1 cellular context compared by ENCODE assay signal in the genomic region with DNA sequence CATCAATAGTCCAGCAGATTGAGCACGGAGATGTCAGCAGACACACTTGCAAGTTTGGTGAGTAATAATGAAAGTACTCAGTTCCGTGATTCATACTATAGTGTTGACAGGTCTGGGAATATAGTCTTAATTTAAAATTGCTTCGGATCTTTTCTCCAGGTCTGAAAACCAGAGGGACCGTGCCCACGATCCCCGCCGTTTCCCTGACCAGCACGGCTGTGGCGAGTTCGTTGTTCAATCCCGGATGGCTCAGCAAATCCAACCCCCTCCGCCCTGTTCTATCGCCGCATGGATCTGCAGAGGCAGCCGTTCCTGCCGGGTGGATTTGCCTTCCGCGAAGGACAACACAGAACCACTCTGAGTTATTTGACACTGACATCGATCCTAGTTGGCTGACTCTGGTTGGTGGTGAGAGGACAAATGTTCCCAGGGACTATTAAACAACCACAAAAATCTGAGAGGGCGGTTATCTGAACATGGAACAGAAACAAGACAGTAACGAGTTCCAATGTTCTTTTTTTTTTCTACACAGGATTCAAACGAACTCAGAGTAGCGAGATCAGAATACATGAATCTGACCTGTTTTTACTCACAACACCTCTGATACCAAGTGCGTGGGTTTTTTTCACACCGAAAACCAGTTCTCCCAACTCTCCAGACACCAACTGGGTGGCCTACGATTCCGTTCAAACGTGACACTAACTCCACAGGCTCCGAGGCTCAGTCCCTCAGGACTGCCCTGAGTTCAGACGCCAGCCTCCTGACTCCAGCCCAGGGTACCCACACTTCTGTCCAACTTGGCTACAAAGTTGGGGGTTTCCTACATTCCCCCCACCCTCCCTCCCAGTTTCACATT.
TF ChIP-seq lines count a peak whose summit lies in the region.

No MANE protein-coding gene starts in this region.

TF ChIP-seq in HEK293, 187 proteins besides CTCF, POLR2A, EP300 and RAD21 (continued from another document):
- TF ChIP-seq ZNF184 (tag by site-specific recombination; IDR thresholded peaks at IDR 0.05) (0 out of 2 replicates have a peak, but pooled peaks have one; percentile 13), ZFP3 (tag by site-specific recombination; IDR thresholded peaks at IDR 0.05; ENCODE audit: low read depth) (no peak), ZNF768 (tag by site-specific recombination; IDR thresholded peaks at IDR 0.05) (no peak), HOXA7 (CRISPR knock-in tag; IDR thresholded peaks at IDR 0.05; ENCODE audit: borderline replicate concordance) (no peak), ZBTB17 (tag by site-specific recombination; IDR thresholded peaks at IDR 0.05) (peak; percentile 98), ZNF16 (tag by site-specific recombination; IDR thresholded peaks at IDR 0.05; ENCODE audit: low read depth) (no peak), GLI4 (tag by site-specific recombination; IDR thresholded peaks at IDR 0.05) (no peak), TRIM28 (IDR thresholded peaks at IDR 0.05; ENCODE audit: borderline replicate concordance, low read length) (0 out of 2 replicates have a peak, but pooled peaks have one; percentile 20), GFI1B (tag by site-specific recombination; IDR thresholded peaks at IDR 0.05) (no peak), ZNF366 (tag by site-specific recombination; conservative IDR thresholded peaks at IDR 0.05) (peak; percentile 47; the same call in 1 of the 2 replicates), ZBTB7A (tag by site-specific recombination; IDR thresholded peaks at IDR 0.05; ENCODE audit: low read depth) (no peak), ZNF416 (tag by site-specific recombination; IDR thresholded peaks at IDR 0.05) (no peak)
- TF ChIP-seq, protein P1, sequence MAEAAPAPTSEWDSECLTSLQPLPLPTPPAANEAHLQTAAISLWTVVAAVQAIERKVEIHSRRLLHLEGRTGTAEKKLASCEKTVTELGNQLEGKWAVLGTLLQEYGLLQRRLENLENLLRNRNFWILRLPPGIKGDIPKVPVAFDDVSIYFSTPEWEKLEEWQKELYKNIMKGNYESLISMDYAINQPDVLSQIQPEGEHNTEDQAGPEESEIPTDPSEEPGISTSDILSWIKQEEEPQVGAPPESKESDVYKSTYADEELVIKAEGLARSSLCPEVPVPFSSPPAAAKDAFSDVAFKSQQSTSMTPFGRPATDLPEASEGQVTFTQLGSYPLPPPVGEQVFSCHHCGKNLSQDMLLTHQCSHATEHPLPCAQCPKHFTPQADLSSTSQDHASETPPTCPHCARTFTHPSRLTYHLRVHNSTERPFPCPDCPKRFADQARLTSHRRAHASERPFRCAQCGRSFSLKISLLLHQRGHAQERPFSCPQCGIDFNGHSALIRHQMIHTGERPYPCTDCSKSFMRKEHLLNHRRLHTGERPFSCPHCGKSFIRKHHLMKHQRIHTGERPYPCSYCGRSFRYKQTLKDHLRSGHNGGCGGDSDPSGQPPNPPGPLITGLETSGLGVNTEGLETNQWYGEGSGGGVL (tag by site-specific recombination; IDR thresholded peaks at IDR 0.05) = no peak
- TF ChIP-seq, protein P2, sequence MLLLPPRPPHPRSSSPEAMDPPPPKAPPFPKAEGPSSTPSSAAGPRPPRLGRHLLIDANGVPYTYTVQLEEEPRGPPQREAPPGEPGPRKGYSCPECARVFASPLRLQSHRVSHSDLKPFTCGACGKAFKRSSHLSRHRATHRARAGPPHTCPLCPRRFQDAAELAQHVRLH (tag by site-specific recombination; IDR thresholded peaks at IDR 0.05) = no peak
- TF ChIP-seq, protein P3, sequence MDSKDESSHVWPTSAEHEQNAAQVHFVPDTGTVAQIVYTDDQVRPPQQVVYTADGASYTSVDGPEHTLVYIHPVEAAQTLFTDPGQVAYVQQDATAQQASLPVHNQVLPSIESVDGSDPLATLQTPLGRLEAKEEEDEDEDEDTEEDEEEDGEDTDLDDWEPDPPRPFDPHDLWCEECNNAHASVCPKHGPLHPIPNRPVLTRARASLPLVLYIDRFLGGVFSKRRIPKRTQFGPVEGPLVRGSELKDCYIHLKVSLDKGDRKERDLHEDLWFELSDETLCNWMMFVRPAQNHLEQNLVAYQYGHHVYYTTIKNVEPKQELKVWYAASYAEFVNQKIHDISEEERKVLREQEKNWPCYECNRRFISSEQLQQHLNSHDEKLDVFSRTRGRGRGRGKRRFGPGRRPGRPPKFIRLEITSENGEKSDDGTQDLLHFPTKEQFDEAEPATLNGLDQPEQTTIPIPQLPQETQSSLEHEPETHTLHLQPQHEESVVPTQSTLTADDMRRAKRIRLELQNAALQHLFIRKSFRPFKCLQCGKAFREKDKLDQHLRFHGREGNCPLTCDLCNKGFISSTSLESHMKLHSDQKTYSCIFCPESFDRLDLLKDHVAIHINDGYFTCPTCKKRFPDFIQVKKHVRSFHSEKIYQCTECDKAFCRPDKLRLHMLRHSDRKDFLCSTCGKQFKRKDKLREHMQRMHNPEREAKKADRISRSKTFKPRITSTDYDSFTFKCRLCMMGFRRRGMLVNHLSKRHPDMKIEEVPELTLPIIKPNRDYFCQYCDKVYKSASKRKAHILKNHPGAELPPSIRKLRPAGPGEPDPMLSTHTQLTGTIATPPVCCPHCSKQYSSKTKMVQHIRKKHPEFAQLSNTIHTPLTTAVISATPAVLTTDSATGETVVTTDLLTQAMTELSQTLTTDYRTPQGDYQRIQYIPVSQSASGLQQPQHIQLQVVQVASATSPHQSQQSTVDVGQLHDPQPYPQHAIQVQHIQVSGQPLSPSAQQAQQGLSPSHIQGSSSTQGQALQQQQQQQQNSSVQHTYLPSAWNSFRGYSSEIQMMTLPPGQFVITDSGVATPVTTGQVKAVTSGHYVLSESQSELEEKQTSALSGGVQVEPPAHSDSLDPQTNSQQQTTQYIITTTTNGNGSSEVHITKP (tag by site-specific recombination; IDR thresholded peaks at IDR 0.05) = peak; percentile 34; the same call in 1 of the 2 replicates
- TF ChIP-seq, protein P4, sequence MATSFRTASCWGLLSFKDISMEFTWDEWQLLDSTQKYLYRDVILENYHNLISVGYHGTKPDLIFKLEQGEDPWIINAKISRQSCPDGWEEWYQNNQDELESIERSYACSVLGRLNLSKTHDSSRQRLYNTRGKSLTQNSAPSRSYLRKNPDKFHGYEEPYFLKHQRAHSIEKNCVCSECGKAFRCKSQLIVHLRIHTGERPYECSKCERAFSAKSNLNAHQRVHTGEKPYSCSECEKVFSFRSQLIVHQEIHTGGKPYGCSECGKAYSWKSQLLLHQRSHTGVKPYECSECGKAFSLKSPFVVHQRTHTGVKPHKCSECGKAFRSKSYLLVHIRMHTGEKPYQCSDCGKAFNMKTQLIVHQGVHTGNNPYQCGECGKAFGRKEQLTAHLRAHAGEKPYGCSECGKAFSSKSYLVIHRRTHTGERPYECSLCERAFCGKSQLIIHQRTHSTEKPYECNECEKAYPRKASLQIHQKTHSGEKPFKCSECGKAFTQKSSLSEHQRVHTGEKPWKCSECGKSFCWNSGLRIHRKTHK (tag by site-specific recombination; IDR thresholded peaks at IDR 0.05) = no peak
- TF ChIP-seq, protein P5, sequence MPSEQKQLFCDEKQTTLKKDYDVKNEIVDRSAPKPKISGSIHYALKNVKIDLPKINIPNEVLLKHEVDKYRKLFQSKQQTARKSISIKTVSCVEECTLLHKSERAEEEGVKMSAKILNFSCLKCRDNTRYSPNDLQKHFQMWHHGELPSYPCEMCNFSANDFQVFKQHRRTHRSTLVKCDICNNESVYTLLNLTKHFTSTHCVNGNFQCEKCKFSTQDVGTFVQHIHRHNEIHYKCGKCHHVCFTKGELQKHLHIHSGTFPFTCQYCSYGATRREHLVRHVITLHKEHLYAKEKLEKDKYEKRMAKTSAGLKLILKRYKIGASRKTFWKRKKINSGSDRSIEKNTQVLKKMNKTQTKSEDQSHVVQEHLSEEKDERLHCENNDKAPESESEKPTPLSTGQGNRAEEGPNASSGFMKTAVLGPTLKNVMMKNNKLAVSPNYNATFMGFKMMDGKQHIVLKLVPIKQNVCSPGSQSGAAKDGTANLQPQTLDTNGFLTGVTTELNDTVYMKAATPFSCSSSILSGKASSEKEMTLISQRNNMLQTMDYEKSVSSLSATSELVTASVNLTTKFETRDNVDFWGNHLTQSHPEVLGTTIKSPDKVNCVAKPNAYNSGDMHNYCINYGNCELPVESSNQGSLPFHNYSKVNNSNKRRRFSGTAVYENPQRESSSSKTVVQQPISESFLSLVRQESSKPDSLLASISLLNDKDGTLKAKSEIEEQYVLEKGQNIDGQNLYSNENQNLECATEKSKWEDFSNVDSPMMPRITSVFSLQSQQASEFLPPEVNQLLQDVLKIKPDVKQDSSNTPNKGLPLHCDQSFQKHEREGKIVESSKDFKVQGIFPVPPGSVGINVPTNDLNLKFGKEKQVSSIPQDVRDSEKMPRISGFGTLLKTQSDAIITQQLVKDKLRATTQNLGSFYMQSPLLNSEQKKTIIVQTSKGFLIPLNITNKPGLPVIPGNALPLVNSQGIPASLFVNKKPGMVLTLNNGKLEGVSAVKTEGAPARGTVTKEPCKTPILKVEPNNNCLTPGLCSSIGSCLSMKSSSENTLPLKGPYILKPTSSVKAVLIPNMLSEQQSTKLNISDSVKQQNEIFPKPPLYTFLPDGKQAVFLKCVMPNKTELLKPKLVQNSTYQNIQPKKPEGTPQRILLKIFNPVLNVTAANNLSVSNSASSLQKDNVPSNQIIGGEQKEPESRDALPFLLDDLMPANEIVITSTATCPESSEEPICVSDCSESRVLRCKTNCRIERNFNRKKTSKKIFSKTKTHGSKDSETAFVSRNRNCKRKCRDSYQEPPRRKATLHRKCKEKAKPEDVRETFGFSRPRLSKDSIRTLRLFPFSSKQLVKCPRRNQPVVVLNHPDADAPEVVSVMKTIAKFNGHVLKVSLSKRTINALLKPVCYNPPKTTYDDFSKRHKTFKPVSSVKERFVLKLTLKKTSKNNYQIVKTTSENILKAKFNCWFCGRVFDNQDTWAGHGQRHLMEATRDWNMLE (tag by site-specific recombination; conservative IDR thresholded peaks at IDR 0.05; ENCODE audit: low read depth) = no peak
- TF ChIP-seq, protein P6, sequence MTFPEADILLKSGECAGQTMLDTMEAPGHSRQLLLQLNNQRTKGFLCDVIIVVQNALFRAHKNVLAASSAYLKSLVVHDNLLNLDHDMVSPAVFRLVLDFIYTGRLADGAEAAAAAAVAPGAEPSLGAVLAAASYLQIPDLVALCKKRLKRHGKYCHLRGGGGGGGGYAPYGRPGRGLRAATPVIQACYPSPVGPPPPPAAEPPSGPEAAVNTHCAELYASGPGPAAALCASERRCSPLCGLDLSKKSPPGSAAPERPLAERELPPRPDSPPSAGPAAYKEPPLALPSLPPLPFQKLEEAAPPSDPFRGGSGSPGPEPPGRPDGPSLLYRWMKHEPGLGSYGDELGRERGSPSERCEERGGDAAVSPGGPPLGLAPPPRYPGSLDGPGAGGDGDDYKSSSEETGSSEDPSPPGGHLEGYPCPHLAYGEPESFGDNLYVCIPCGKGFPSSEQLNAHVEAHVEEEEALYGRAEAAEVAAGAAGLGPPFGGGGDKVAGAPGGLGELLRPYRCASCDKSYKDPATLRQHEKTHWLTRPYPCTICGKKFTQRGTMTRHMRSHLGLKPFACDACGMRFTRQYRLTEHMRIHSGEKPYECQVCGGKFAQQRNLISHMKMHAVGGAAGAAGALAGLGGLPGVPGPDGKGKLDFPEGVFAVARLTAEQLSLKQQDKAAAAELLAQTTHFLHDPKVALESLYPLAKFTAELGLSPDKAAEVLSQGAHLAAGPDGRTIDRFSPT (tag by site-specific recombination; IDR thresholded peaks at IDR 0.05) = no peak
- TF ChIP-seq, protein P7, sequence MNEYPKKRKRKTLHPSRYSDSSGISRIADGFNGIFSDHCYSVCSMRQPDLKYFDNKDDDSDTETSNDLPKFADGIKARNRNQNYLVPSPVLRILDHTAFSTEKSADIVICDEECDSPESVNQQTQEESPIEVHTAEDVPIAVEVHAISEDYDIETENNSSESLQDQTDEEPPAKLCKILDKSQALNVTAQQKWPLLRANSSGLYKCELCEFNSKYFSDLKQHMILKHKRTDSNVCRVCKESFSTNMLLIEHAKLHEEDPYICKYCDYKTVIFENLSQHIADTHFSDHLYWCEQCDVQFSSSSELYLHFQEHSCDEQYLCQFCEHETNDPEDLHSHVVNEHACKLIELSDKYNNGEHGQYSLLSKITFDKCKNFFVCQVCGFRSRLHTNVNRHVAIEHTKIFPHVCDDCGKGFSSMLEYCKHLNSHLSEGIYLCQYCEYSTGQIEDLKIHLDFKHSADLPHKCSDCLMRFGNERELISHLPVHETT (tag by site-specific recombination; IDR thresholded peaks at IDR 0.05) = no peak
